Comparison of ENCODE assay signal across 18 cellular contexts in the genomic region with DNA sequence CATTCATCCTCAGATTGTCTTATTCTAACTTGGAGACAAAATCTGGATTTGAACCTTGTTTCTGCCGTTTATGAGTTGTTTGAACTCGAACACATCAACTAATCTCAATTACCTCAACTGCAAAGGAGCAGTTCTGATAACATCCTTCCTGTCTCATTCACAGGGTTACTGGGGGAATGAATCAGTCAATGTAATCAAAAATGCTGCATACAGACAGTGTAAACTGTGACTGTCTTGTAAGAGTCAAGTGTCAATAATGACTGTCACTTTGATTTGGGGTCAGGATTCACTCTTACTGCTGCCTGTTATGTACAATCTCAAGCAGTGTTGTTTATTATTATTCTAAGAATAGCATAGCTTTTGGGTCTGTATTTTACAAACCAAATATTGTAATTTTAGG. TPM values are rescaled to one million over a fixed set of nuclear protein-coding genes. Genes with fewer than 3 reads are reported as not detected.
DNase-seq lines count a peak whose midpoint lies in the region; ATAC-seq, FAIRE-seq and TF ChIP-seq lines count a peak whose summit lies in the region.
"Had no signal": no experiment of that assay in that cellular context is flagged by ENCODE, and none has a peak within 500 bp of the region (broad histone marks: within the 10 kb centered on the region; RNA-seq: fewer than 3 reads in every experiment).

No MANE protein-coding gene starts in this region.

- ATAC-seq in activated CD8-positive, alpha-beta memory T cell treated with anti-CD3 and anti-CD28 coated beads, Interleukin-2, amount 10 ng/mL, durations not matched to agents 7 days and 5 days: peak; percentile 33
- ATAC-seq in A549: peak in 1 of 2 experiments; percentile 17; a peak in 2 of 6 replicates
- ATAC-seq in left colon: peak; percentile 27
- no peak for ATAC-seq in HG03108 (IDR thresholded peaks at IDR 0.05; ENCODE audit: unreplicated experiment)
- no peak for ATAC-seq in HG02981 (IDR thresholded peaks at IDR 0.05; ENCODE audit: unreplicated experiment)

- no peaks in the 10 kb centered on the region for H3K27me3 Mint-ChIP-seq in activated CD8-positive, alpha-beta memory T cell treated with anti-CD3 and anti-CD28 coated beads, Interleukin-2, amount 10 ng/mL, durations not matched to agents 7 days and 5 days
- H3K27me3 Mint-ChIP-seq: CD4-positive, alpha-beta memory T cell had no signal

- TF ChIP-seq CTCF in A549 (IDR thresholded peaks at IDR 0.05): no peak
- no peak for TF ChIP-seq CTCF in VCaP (conservative IDR thresholded peaks at IDR 0.05)

- H3K27ac ChIP-seq in A549: peak overlapping the region; percentile 43 to 57; a peak in 4 of 6 replicates
- peak overlapping the region; percentile 3 for H3K27ac ChIP-seq in VCaP
- H3K27ac ChIP-seq: C4-2B had no signal

- no peak for TF ChIP-seq EP300 in A549 (IDR thresholded peaks at IDR 0.05)

- peaks cover 14% of the 10 kb centered on the region for H3K4me1 Mint-ChIP-seq in activated CD8-positive, alpha-beta memory T cell treated with anti-CD3 and anti-CD28 coated beads, Interleukin-2, amount 10 ng/mL, durations not matched to agents 7 days and 5 days
- H3K4me1 Mint-ChIP-seq: CD4-positive, alpha-beta memory T cell had no signal

- CTCF ChIA-PET in activated CD8-positive, alpha-beta memory T cell treated with anti-CD3 and anti-CD28 coated beads, Interleukin-2, amount 10 ng/mL, durations not matched to agents 7 days and 5 days (lab: Charles Lee): no interaction called here
- CTCF ChIA-PET in A549 (lab: Yijun Ruan, JAX): interaction anchor here (1.0 to 2.1 kb wide), 2 partner anchors 12 to 15 kb away, joined by 3 to 6 read pairs; no protein-coding TSS in a partner anchor

- peak; percentile 23 for FAIRE-seq in A549 (lab: Jason Lieb, UNC)
- FAIRE-seq: A204.1, D721Med, H1, HTR-8/SVneo had no signal

- intact Hi-C loops in left colon (cut with DNase I, micrococcal nuclease): no loop called here

- TF ChIP-seq RAD21 in A549 (conservative IDR thresholded peaks at IDR 0.05 in 1 of 2, IDR thresholded peaks at IDR 0.05 in 1 of 2): no peak

- DNase-seq in activated CD8-positive, alpha-beta memory T cell treated with anti-CD3 and anti-CD28 coated beads, Interleukin-2, amount 10 ng/mL, durations not matched to agents 7 days and 5 days: no peak
- no peak for DNase-seq in activated CD8-positive, alpha-beta memory T cell treated with anti-CD3 and anti-CD28 coated beads, Interleukin-2, amount 50 U/mL, for 4 hours
- DNase-seq in A549 (ENCODE audit: low read depth in 1 of 2, low spot score in 1 of 2): no peak
- DNase-seq in left colon: no peak
- no peak for DNase-seq in ecto neural progenitor cell (ENCODE audit: low spot score)
- DNase-seq: BE2C; CD4-positive, alpha-beta memory T cell; DMS153; GF-D8 had no signal

- no peak for TF ChIP-seq POLR2A in A549 (IDR thresholded peaks at IDR 0.05; ENCODE audit: low read length)

- no peaks in the 10 kb centered on the region for H3K9me3 ChIP-seq in A549
- H3K9me3 ChIP-seq: BE2C, HAP-1 had no signal

- no peak overlapping the region for H3K4me3 ChIP-seq in A549
- H3K4me3 ChIP-seq: HAP-1 had no signal

- H3K4me1 ChIP-seq in A549: peaks cover 56% of the 10 kb centered on the region
- H3K4me1 ChIP-seq: BE2C, HAP-1 had no signal

- peaks cover 4% of the 10 kb centered on the region for H3K36me3 Mint-ChIP-seq in activated CD8-positive, alpha-beta memory T cell treated with anti-CD3 and anti-CD28 coated beads, Interleukin-2, amount 10 ng/mL, durations not matched to agents 7 days and 5 days
- H3K36me3 Mint-ChIP-seq: CD4-positive, alpha-beta memory T cell had no signal

- H3K9me3 Mint-ChIP-seq in activated CD8-positive, alpha-beta memory T cell treated with anti-CD3 and anti-CD28 coated beads, Interleukin-2, amount 10 ng/mL, durations not matched to agents 7 days and 5 days (ENCODE audit: low read depth): no peaks in the 10 kb centered on the region

- H3K4me2 ChIP-seq in A549: peak overlapping the region; percentile 73

- WGBS in A549 (ENCODE audit: missing lambda C conversion rate): 5% methylated on average over 2 of the region's 2 CpGs

- no peak overlapping the region for H3K4me3 Mint-ChIP-seq in activated CD8-positive, alpha-beta memory T cell treated with anti-CD3 and anti-CD28 coated beads, Interleukin-2, amount 10 ng/mL, durations not matched to agents 7 days and 5 days
- H3K4me3 Mint-ChIP-seq: CD4-positive, alpha-beta memory T cell had no signal

- POLR2A ChIA-PET in A549 (lab: Yijun Ruan, JAX): no interaction called here

- no peak overlapping the region for H3K27ac Mint-ChIP-seq in activated CD8-positive, alpha-beta memory T cell treated with anti-CD3 and anti-CD28 coated beads, Interleukin-2, amount 10 ng/mL, durations not matched to agents 7 days and 5 days

TF ChIP-seq in A549, 52 proteins besides CTCF, POLR2A, EP300 and RAD21:
- TF ChIP-seq, protein P1, sequence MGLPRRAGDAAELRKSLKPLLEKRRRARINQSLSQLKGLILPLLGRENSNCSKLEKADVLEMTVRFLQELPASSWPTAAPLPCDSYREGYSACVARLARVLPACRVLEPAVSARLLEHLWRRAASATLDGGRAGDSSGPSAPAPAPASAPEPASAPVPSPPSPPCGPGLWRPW (IDR thresholded peaks at IDR 0.05): no peak
- TF ChIP-seq FOSL2 (IDR thresholded peaks at IDR 0.05) (no peak), FOSL2 (CRISPR knock-in tag; IDR thresholded peaks at IDR 0.05) (peak; percentile 82), EHF (CRISPR knock-in tag; IDR thresholded peaks at IDR 0.05) (no peak), GATA3 (IDR thresholded peaks at IDR 0.05; ENCODE audit: borderline replicate concordance) (peak; percentile 30; the same call in 1 of the 2 replicates)

RNA-seq across cellular contexts. Expression of a gene that starts 16.0 kb away (rescaled TPM):
- 1 to 10 TPM; 5.0 to 6.1 TPM for total RNA-seq in activated CD8-positive, alpha-beta memory T cell treated with anti-CD3 and anti-CD28 coated beads, Interleukin-2, amount 10 ng/mL, durations not matched to agents 7 days and 5 days
- polyA plus RNA-seq in A549 (2011; rRNA removed) (21.2 and 24.2 TPM in 2 replicates), A549 (2017; fragmentation: RNase III; extraction: RNeasy Plus Mini Kit Qiagen cat#74134 plus additional on column Dnase treatment) (12.0 to 14.9 TPM (median 14.7 TPM) in 3 replicates)
- polyA plus RNA-seq in A549 (2012; cell fraction: cytosol; rRNA removed): 11.9 and 12.5 TPM in 2 replicates
- 27.3 and 29.7 TPM in 2 replicates for polyA plus RNA-seq in A549 (2012; cell fraction: nucleus; rRNA removed)
- polyA minus RNA-seq in A549 (2011; rRNA and poly(A)+ RNA removed): 38.2 and 52.2 TPM in 2 replicates
- 10 to 100 TPM; 29.1 to 30.2 TPM for total RNA-seq in left colon

Comparison
In these comparisons a context has a peak if more than half of its experiments do, and no peak if none do; other contexts are left out.
1. ATAC-seq: peak in activated CD8-positive, alpha-beta memory T cell treated with anti-CD3 and anti-CD28 coated beads, Interleukin-2, amount 10 ng/mL, durations not matched to agents 7 days and 5 days (single experiment) and left colon (single experiment); none in HG03108 (single experiment) and HG02981 (single experiment).
2. RNA of a gene that starts 16.0 kb away (total RNA-seq): 29.1 to 30.2 TPM in left colon; 5.0 to 6.1 TPM in activated CD8-positive, alpha-beta memory T cell treated with anti-CD3 and anti-CD28 coated beads, Interleukin-2, amount 10 ng/mL, durations not matched to agents 7 days and 5 days; every median in the first group is over 4 times any median in the second.